23 cellular contexts compared by ENCODE assay signal in genomic region chrY:8591821-8592516, GRCh38.
"Had no signal": no experiment of that assay in that cellular context is flagged by ENCODE, and none has a peak within 500 bp of the region (broad histone marks: within the 10 kb centered on the region; RNA-seq: fewer than 3 reads in every experiment).

No MANE protein-coding gene starts in this region.

- H3K4me3 ChIP-seq: colonic mucosa, coronary artery, dorsolateral prefrontal cortex, esophagus muscularis mucosa, esophagus squamous epithelium, gastrocnemius medialis, gastroesophageal sphincter, heart left ventricle had no signal

- H3K27me3 ChIP-seq: colonic mucosa, dorsolateral prefrontal cortex, esophagus muscularis mucosa, esophagus squamous epithelium, foreskin keratinocyte, gastrocnemius medialis, gastroesophageal sphincter, heart left ventricle had no signal

- H3K9me3 ChIP-seq: colonic mucosa, esophagus muscularis mucosa, esophagus squamous epithelium, gastrocnemius medialis, gastroesophageal sphincter, heart left ventricle had no signal

- H3K4me1 ChIP-seq: colonic mucosa, esophagus muscularis mucosa, esophagus squamous epithelium, foreskin keratinocyte, gastrocnemius medialis, gastroesophageal sphincter, heart left ventricle had no signal

- DNase-seq: colonic mucosa; cortex of kidney; dermis blood vessel endothelial cell; dorsolateral prefrontal cortex; effector CD4-positive, alpha-beta T cell; effector CD8-positive, alpha-beta T cell; effector memory CD4-positive, alpha-beta T cell; effector memory CD8-positive, alpha-beta T cell; endodermal cell; erythroblast; esophagus squamous epithelium; foreskin fibroblast; foreskin keratinocyte; foreskin melanocyte; gastrocnemius medialis; glutamatergic neuron; head of caudate nucleus had no signal

- H3K27ac ChIP-seq: colonic mucosa, coronary artery, dorsolateral prefrontal cortex, epithelial cell of prostate, esophagus muscularis mucosa, esophagus squamous epithelium, foreskin keratinocyte, gastrocnemius medialis, gastroesophageal sphincter, heart left ventricle had no signal

- ATAC-seq: effector memory CD8-positive, alpha-beta T cell; esophagus mucosa; foreskin keratinocyte; gastrocnemius medialis; gastroesophageal sphincter had no signal

- H3K36me3 ChIP-seq: colonic mucosa, esophagus muscularis mucosa, esophagus squamous epithelium, gastrocnemius medialis, gastroesophageal sphincter, heart left ventricle had no signal
